ENCODE assay signal across 14 cellular contexts in the genomic region with DNA sequence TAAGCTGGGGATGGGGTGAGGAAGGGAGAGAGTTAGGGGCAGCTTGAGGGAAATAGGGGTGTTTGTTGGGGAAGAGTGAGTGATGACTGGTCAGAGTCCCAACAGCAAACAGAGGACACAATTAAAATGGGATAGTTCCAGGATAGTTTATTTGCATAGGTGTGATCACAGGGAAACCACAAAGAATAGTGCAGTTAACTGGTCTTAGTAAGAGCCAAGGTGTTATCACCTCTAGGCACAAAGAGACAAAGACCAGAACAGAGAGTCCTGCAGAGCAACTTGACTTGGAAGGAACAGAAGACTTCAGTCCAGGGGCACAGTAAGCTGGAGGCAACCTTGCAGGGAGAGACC.
"Had no signal": no experiment of that assay in that cellular context is flagged by ENCODE, and none has a peak within 500 bp of the region (broad histone marks: within the 10 kb centered on the region; RNA-seq: fewer than 3 reads in every experiment).

No MANE protein-coding gene starts in this region.

- H3K4me3 ChIP-seq: body of pancreas, colonic mucosa, esophagus squamous epithelium, prostate gland, transverse colon had no signal

- H3K27ac Mint-ChIP-seq: activated naive CD8-positive, alpha-beta T cell had no signal

- DNase-seq: activated CD4-positive, alpha-beta T cell treated with anti-CD3 and anti-CD28 coated beads, Interleukin-2, amount 50 U/mL, for 1 hour; activated CD8-positive, alpha-beta memory T cell treated with anti-CD3 and anti-CD28 coated beads for 24 hours; activated gamma-delta T cell treated with Interleukin-2 at 50 U/mL for 16 hours; amniotic stem cell; central memory CD4-positive, alpha-beta T cell; esophagus squamous epithelium; hypothalamus; midbrain; stimulated activated naive CD8-positive, alpha-beta T cell treated with anti-CD3 and anti-CD28 coated beads, Interleukin-15, Interleukin-2, amounts not matched to agents 100 U/mL and 50 U/mL, for 24 hours; transverse colon had no signal

- H3K36me3 ChIP-seq: colonic mucosa, esophagus squamous epithelium, prostate gland, transverse colon had no signal

- H3K27me3 ChIP-seq: body of pancreas, colonic mucosa, esophagus squamous epithelium, transverse colon had no signal

- H3K4me3 Mint-ChIP-seq: activated naive CD8-positive, alpha-beta T cell had no signal

- H3K36me3 Mint-ChIP-seq: activated naive CD8-positive, alpha-beta T cell had no signal

- ATAC-seq: body of pancreas; stimulated activated naive CD8-positive, alpha-beta T cell treated with anti-CD3 and anti-CD28 coated beads, Interleukin-15, Interleukin-2, amounts not matched to agents 100 U/mL and 50 U/mL, for 24 hours had no signal

- H3K9me3 ChIP-seq: body of pancreas, colonic mucosa, esophagus squamous epithelium, prostate gland, transverse colon had no signal

- H3K27ac ChIP-seq: body of pancreas, colonic mucosa, prostate gland, transverse colon had no signal

- H3K4me1 ChIP-seq: body of pancreas, colonic mucosa, prostate gland had no signal

- H3K27me3 Mint-ChIP-seq: activated naive CD8-positive, alpha-beta T cell had no signal
